In the genomic region with DNA sequence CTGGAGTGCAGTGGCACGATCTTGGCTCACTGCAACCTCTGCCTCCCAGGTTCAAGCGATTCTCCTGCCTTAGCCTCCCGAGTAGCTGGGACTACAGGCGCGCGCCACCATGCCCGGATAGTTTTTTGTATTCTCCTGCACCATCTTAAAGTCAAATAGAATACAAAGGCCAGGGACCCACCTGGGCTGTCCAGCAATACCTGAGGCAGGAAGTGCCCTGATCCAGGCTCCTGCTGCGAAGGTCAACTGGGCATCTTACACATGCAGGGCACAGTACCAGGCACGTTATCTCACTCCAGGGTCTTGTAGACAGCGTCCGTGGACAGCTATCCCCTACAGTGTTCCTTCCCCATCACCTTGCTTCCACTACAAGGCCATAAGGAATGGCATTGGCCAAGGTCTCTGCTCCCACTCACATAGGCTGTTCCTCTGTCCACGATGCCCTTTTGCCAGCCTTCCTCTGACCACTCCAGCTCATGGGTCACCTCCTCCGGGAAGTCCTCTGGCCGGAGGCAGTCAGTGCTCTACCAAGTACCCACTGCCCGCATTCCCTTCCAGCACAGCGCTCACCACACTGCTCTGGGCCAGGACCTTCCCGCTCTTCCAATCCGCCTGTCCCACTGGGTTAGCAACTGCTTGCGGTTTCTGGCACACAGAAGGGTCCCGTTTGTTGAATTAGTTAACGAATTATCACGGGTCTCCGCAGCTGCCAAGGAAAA, we compare ENCODE assay signal across 8 cellular contexts. TPM values are rescaled to one million over a fixed set of nuclear protein-coding genes. Genes with fewer than 3 reads are reported as not detected.
DNase-seq lines count a peak whose midpoint lies in the region; ATAC-seq and TF ChIP-seq lines count a peak whose summit lies in the region.

No MANE protein-coding gene starts in this region.

- H3K27ac Mint-ChIP-seq in Calu3 (ENCODE audit: unreplicated experiment) = no peak overlapping the region

- H3K9me3 Mint-ChIP-seq in Calu3 (ENCODE audit: low read depth, unreplicated experiment) = no peaks in the 10 kb centered on the region

- peak overlapping the region; percentile 100 for H3K4me2 ChIP-seq in SK-N-SH
- peak overlapping the region; percentile 70 for H3K4me2 ChIP-seq in parathyroid adenoma (ENCODE audit: low read length)

- POLR2A ChIA-PET in SK-N-SH (lab: Yijun Ruan, JAX) = interaction anchor here (0.8 to 1.8 kb wide), 3 partner anchors 11 to 37 kb away, joined by 3 to 6 read pairs (median 4); a partner anchor contains a TSS

- H2AFZ ChIP-seq in SK-N-SH (ENCODE audit: low read depth) (peak overlapping the region; percentile 90), parathyroid adenoma (peak overlapping the region; percentile 86)

- H3K27ac ChIP-seq in SK-N-SH (ENCODE audit: low read depth in 2 of 2, low read length in 1 of 2) = peak overlapping the region in 1 of 2 experiments; percentile 45; a peak in 1 of 4 replicates
- H3K27ac ChIP-seq in foreskin keratinocyte = peak overlapping the region; percentile 59
- no peak overlapping the region for H3K27ac ChIP-seq in parathyroid adenoma

- H3K9ac ChIP-seq in SK-N-SH = peak overlapping the region; percentile 88
- peak overlapping the region; percentile 30 for H3K9ac ChIP-seq in parathyroid adenoma

- no peaks in the 10 kb centered on the region for H3K9me2 ChIP-seq in SK-N-SH

- intact Hi-C loops in Calu3 (cut with micrococcal nuclease; ENCODE audit: unreplicated experiment) = no loop called here

- WGBS in SK-N-SH (ENCODE audit: low lambda C conversion rate) = 78% methylated on average over 22 of the region's 23 CpGs

- H3K4me3 ChIP-seq in SK-N-SH (ENCODE audit: low read depth in 2 of 2, low read length in 1 of 2) (peak overlapping the region; percentile 68 to 83), parathyroid adenoma (ENCODE audit: low read depth, low read length) (peak overlapping the region; percentile 76)

- H3K79me2 ChIP-seq in SK-N-SH (ENCODE audit: insufficient read depth) (peaks cover 47% of the 10 kb centered on the region), parathyroid adenoma (peaks cover 5% of the 10 kb centered on the region)

- peaks cover 29 to 37% of the 10 kb centered on the region in 2 experiments; a peak in 3 of 4 replicates for H3K4me1 ChIP-seq in SK-N-SH (ENCODE audit: control insufficient read depth in 1 of 2, insufficient read depth in 2 of 2, low read depth in 1 of 2, low read length in 1 of 2)
- peaks cover 19% of the 10 kb centered on the region for H3K4me1 ChIP-seq in foreskin keratinocyte
- peaks cover 15% of the 10 kb centered on the region for H3K4me1 ChIP-seq in parathyroid adenoma

- no peak for TF ChIP-seq EP300 in SK-N-SH (IDR thresholded peaks at IDR 0.05; ENCODE audit: borderline replicate concordance in 1 of 2, low read depth in 1 of 2, low read length in 1 of 2)

- no TSS peak for BruUV-seq in Calu3 (replicated peaks; lab: Mats Ljungman, UMichigan)

- H3K27me3 ChIP-seq in SK-N-SH (ENCODE audit: insufficient read depth) (no peaks in the 10 kb centered on the region), foreskin keratinocyte (no peaks in the 10 kb centered on the region), parathyroid adenoma (ENCODE audit: control insufficient read depth, insufficient read depth, low read length) (no peaks in the 10 kb centered on the region)

- DNase-seq in Calu3 (peak; percentile 14), SK-N-SH (no peak), foreskin keratinocyte (no peak), NCI-H2196 (lab: John Stamatoyannopoulos, UW; ENCODE audit: unreplicated experiment) (no peak), SIG-M5 treated with dmso at 0.1 percent for 504 hours (lab: John Stamatoyannopoulos, UW; ENCODE audit: unreplicated experiment) (no peak)

- TF ChIP-seq CTCF in Calu3 (IDR thresholded peaks at IDR 0.05; ENCODE audit: unreplicated experiment) (no peak), SK-N-SH (IDR thresholded peaks at IDR 0.05) (no peak), foreskin keratinocyte (conservative IDR thresholded peaks at IDR 0.05) (no peak), parathyroid adenoma (IDR thresholded peaks at IDR 0.05) (no peak)

- H3F3A ChIP-seq in SK-N-SH (replicated peaks; ENCODE audit: insufficient read depth) = peaks cover 7% of the 10 kb centered on the region

- no peaks in the 10 kb centered on the region for H3K36me3 ChIP-seq in SK-N-SH (replicated peaks in 1 of 2; ENCODE audit: control insufficient read depth in 1 of 2, insufficient read depth in 2 of 2, low read length in 1 of 2)
- H3K36me3 ChIP-seq in parathyroid adenoma (ENCODE audit: control insufficient read depth, insufficient read depth, low read length) = no peaks in the 10 kb centered on the region

- peaks cover 4% of the 10 kb centered on the region for H4K20me1 ChIP-seq in SK-N-SH (ENCODE audit: insufficient read depth)

- no peak for ATAC-seq in foreskin keratinocyte
- no peak for ATAC-seq in GM18873 (IDR thresholded peaks at IDR 0.05; ENCODE audit: low FRiP score, unreplicated experiment)
- ATAC-seq in GM21423 (IDR thresholded peaks at IDR 0.05; ENCODE audit: unreplicated experiment) = no peak

- CTCF ChIA-PET in Calu3 (lab: Charles Lee) (interaction anchor here (1.0 to 2.3 kb wide), 3 partner anchors 11 to 67 kb away, joined by 3 to 12 read pairs (median 3); no protein-coding TSS in a partner anchor), SK-N-SH (lab: Yijun Ruan, JAX) (interaction anchor here (1.0 to 7.4 kb wide), 8 partner anchors 11 to 162 kb away, joined by 3 to 50 read pairs (median 6); a partner anchor contains a TSS)

- H3K27me3 Mint-ChIP-seq in Calu3 (ENCODE audit: unreplicated experiment) = peaks cover 18% of the 10 kb centered on the region

- H3K4me1 Mint-ChIP-seq in Calu3 (ENCODE audit: low read depth, unreplicated experiment) = peaks cover 25% of the 10 kb centered on the region

- H3K9me3 ChIP-seq in SK-N-SH (no peaks in the 10 kb centered on the region), parathyroid adenoma (ENCODE audit: control insufficient read depth, low read length) (no peaks in the 10 kb centered on the region)

- TF ChIP-seq RAD21 in SK-N-SH (IDR thresholded peaks at IDR 0.05; ENCODE audit: low read length) = no peak

- H3K36me3 Mint-ChIP-seq in Calu3 (ENCODE audit: insufficient read depth, unreplicated experiment) = peaks cover 16% of the 10 kb centered on the region

- peak overlapping the region; percentile 76 for H3K4me3 Mint-ChIP-seq in Calu3 (ENCODE audit: low read depth, unreplicated experiment)

TF ChIP-seq in SK-N-SH, 30 proteins besides CTCF, POLR2A, EP300 and RAD21 (continues in another document):
- TF ChIP-seq ELF1 (IDR thresholded peaks at IDR 0.05) = no peak
- TF ChIP-seq RFX5 (IDR thresholded peaks at IDR 0.05; ENCODE audit: low read length) = no peak
- TF ChIP-seq SMC3 (IDR thresholded peaks at IDR 0.05; ENCODE audit: low read depth, low read length) = no peak
- no peak for TF ChIP-seq MXI1 (IDR thresholded peaks at IDR 0.05; ENCODE audit: low read depth, low read length)
- TF ChIP-seq, protein P1, sequence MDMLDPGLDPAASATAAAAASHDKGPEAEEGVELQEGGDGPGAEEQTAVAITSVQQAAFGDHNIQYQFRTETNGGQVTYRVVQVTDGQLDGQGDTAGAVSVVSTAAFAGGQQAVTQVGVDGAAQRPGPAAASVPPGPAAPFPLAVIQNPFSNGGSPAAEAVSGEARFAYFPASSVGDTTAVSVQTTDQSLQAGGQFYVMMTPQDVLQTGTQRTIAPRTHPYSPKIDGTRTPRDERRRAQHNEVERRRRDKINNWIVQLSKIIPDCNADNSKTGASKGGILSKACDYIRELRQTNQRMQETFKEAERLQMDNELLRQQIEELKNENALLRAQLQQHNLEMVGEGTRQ (IDR thresholded peaks at IDR 0.05; ENCODE audit: borderline replicate concordance, low read depth, low read length) = no peak
- TF ChIP-seq, protein P2, sequence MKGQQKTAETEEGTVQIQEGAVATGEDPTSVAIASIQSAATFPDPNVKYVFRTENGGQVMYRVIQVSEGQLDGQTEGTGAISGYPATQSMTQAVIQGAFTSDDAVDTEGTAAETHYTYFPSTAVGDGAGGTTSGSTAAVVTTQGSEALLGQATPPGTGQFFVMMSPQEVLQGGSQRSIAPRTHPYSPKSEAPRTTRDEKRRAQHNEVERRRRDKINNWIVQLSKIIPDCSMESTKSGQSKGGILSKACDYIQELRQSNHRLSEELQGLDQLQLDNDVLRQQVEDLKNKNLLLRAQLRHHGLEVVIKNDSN (IDR thresholded peaks at IDR 0.05; ENCODE audit: borderline replicate concordance, low read depth) = no peak
- TF ChIP-seq, protein P3, sequence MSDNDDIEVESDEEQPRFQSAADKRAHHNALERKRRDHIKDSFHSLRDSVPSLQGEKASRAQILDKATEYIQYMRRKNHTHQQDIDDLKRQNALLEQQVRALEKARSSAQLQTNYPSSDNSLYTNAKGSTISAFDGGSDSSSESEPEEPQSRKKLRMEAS (IDR thresholded peaks at IDR 0.05; ENCODE audit: low read depth) = no peak
- no peak for TF ChIP-seq NRF1 (IDR thresholded peaks at IDR 0.05; ENCODE audit: low read depth, low read length)
- no peak for TF ChIP-seq GATA2 (CRISPR knock-in tag; IDR thresholded peaks at IDR 0.05)
- TF ChIP-seq TCF12 (IDR thresholded peaks at IDR 0.05) = no peak

RNA-seq across cellular contexts. Expression of a gene that starts 1.0 kb away (rescaled TPM):
- total RNA-seq in Calu3 (2022) (45.1 and 51.8 TPM in 2 replicates), foreskin keratinocyte (49.9 and 74.4 TPM in 2 replicates)
- polyA plus RNA-seq in SK-N-SH (2012; rRNA removed) (67.2 and 73.5 TPM in 2 replicates), foreskin keratinocyte (36.1 and 51.0 TPM in 2 replicates)
- 48.5 and 58.5 TPM in 2 replicates for polyA plus RNA-seq in SK-N-SH (2012; cell fraction: cytosol; rRNA removed)
- polyA plus RNA-seq in SK-N-SH (2012; cell fraction: nucleus; rRNA removed) = 71.2 and 94.8 TPM in 2 replicates

RNA-seq across cellular contexts. Expression of a gene that starts 30.8 kb away (rescaled TPM):
- total RNA-seq in Calu3 (2022) (15.4 and 20.8 TPM in 2 replicates), foreskin keratinocyte (95.2 and 115 TPM in 2 replicates)
- polyA plus RNA-seq in SK-N-SH (2012; rRNA removed) (45.1 and 57.1 TPM in 2 replicates), foreskin keratinocyte (162 and 190 TPM in 2 replicates)
- 21.9 and 44.4 TPM in 2 replicates for polyA plus RNA-seq in SK-N-SH (2012; cell fraction: cytosol; rRNA removed)
- polyA plus RNA-seq in SK-N-SH (2012; cell fraction: nucleus; rRNA removed) = 118 and 143 TPM in 2 replicates
